1 cellular context compared by ENCODE assay signal in the genomic region with DNA sequence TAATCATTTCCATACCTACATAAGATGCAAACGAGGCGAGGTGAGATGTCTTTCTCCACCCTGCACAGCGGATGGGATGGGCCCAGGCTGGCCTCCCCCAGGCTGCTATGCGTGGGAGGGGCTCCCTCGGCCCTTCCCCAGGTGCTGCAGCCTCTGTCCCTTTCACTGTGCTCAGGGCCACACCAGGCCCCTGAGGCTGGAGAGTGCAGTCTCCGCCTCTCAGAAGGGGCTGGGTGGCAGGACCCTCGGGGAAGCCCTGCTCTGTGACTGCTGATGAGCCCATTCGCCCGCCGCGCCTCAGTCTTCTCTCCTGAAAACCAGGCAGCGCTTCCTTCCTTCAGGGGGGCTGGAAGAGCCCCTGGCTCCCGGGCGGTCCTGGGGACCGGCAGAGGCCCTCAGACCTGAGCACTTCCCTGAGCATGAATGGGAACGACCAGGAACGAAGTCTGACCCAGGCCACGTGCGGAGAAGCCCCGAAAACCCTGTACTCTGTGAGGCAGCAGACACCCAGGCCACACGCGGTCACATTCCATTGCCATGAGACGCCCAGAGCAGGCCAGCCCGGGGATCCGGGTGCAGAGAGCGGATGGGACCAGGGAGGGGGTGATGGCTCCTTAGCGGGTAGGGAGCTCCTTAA.
A peak's percentile ranks its signal among the peaks of the same experiment; 100 is the strongest.
TF ChIP-seq lines count a peak whose summit lies in the region.

No MANE protein-coding gene starts in this region.

TF ChIP-seq in HEK293, 187 proteins besides CTCF, POLR2A, EP300 and RAD21 (continued from another document):
- peak; percentile 62 for TF ChIP-seq ZNF600 (tag by site-specific recombination; IDR thresholded peaks at IDR 0.05)
- no peak for TF ChIP-seq ZNF341 (tag by site-specific recombination; IDR thresholded peaks at IDR 0.05; ENCODE audit: low read depth)
- TF ChIP-seq EGR2 (tag by site-specific recombination; IDR thresholded peaks at IDR 0.05; ENCODE audit: low read depth): peak; percentile 42; the same call in 1 of the 2 replicates
- TF ChIP-seq ZNF132 (tag by site-specific recombination; IDR thresholded peaks at IDR 0.05; ENCODE audit: borderline replicate concordance): no peak
- TF ChIP-seq SP7 (tag by site-specific recombination; IDR thresholded peaks at IDR 0.05): peak; percentile 76; the same call in 1 of the 2 replicates
- TF ChIP-seq ZBTB8A (tag by site-specific recombination; IDR thresholded peaks at IDR 0.05): 0 out of 2 replicates have a peak, but pooled peaks have one; percentile 45
- TF ChIP-seq ZNF768 (tag by site-specific recombination; IDR thresholded peaks at IDR 0.05): no peak
- peak; percentile 37; the same call in 1 of the 2 replicates for TF ChIP-seq ZNF629 (tag by site-specific recombination; IDR thresholded peaks at IDR 0.05)
- no peak for TF ChIP-seq ZNF354C (tag by site-specific recombination; IDR thresholded peaks at IDR 0.05; ENCODE audit: borderline replicate concordance, low read depth)
- TF ChIP-seq, protein P1, sequence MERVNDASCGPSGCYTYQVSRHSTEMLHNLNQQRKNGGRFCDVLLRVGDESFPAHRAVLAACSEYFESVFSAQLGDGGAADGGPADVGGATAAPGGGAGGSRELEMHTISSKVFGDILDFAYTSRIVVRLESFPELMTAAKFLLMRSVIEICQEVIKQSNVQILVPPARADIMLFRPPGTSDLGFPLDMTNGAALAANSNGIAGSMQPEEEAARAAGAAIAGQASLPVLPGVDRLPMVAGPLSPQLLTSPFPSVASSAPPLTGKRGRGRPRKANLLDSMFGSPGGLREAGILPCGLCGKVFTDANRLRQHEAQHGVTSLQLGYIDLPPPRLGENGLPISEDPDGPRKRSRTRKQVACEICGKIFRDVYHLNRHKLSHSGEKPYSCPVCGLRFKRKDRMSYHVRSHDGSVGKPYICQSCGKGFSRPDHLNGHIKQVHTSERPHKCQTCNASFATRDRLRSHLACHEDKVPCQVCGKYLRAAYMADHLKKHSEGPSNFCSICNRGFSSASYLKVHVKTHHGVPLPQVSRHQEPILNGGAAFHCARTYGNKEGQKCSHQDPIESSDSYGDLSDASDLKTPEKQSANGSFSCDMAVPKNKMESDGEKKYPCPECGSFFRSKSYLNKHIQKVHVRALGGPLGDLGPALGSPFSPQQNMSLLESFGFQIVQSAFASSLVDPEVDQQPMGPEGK (tag by site-specific recombination; IDR thresholded peaks at IDR 0.05): peak; percentile 29; the same call in 1 of the 2 replicates
- peak; percentile 82 for TF ChIP-seq ZBTB17 (tag by site-specific recombination; IDR thresholded peaks at IDR 0.05)
- TF ChIP-seq BCL11A (tag by site-specific recombination; IDR thresholded peaks at IDR 0.05; ENCODE audit: low read depth): 0 out of 2 replicates have a peak, but pooled peaks have one; percentile 37
- TF ChIP-seq ZNF426 (tag by site-specific recombination; IDR thresholded peaks at IDR 0.05): no peak
- TF ChIP-seq ZFP69B (tag by site-specific recombination; IDR thresholded peaks at IDR 0.05): peak; percentile 55; the same call in 1 of the 2 replicates
